Comparison of ENCODE assay signal across 8 cellular contexts in genomic region chr5:177671755-177672690, GRCh38.
DNase-seq lines count a peak whose midpoint lies in the region; ATAC-seq and TF ChIP-seq lines count a peak whose summit lies in the region.
"Not testable (repeated sequence)": the region's sequence is repeated elsewhere in the genome, so short reads cannot be mapped to it uniquely, and the experiment has no call there.

No MANE protein-coding gene starts in this region.

- peak overlapping the region; percentile 35 for H3K4me3 ChIP-seq in AG09309 (ENCODE audit: control insufficient read depth, low read depth, low read length)
- H3K4me3 ChIP-seq in SJSA1, result not testable (repeated sequence)
- H3K4me3 ChIP-seq in fibroblast of mammary gland (ENCODE audit: control insufficient read depth, low read depth, low read length), result peak overlapping the region; percentile 34

- not testable (repeated sequence) for TF ChIP-seq CTCF in AG09309 (IDR thresholded peaks at IDR 0.05; ENCODE audit: control insufficient read depth, insufficient read depth, low read depth, low read length, missing control alignments); fibroblast of mammary gland (conservative IDR thresholded peaks at IDR 0.05; ENCODE audit: control insufficient read depth, insufficient read depth, low read depth, low read length)

- not testable (repeated sequence) for H3K36me3 ChIP-seq in SJSA1

- not testable (repeated sequence) for DNase-seq in AG09309 (ENCODE audit: low read depth); fibroblast of mammary gland (ENCODE audit: low read depth)
- DNase-seq in SJSA1 (ENCODE audit: low read depth in 1 of 2, low spot score in 2 of 2), result peak; percentile 19 to 54
- DNase-seq in naive B cell, result peak; percentile 77
- DNase-seq in stimulated activated CD4-positive, alpha-beta T cell treated with anti-CD3 and anti-CD28 coated beads, TNF-alpha, amount 100 ng/mL, for 48 hours (ENCODE audit: low read depth in 3 of 3), result peak; percentile 40 to 62 (median 53)

- H3K27ac ChIP-seq in SJSA1, result not testable (repeated sequence)

- not testable (repeated sequence) for H3K9me3 Mint-ChIP-seq in activated T-helper 17 cell treated with anti-CD3 and anti-CD28 coated beads, Interleukin-2, amount 50 U/mL, for 72 hours; naive B cell

- not testable (repeated sequence) for H3K36me3 Mint-ChIP-seq in activated T-helper 17 cell treated with anti-CD3 and anti-CD28 coated beads, Interleukin-2, amount 50 U/mL, for 72 hours (ENCODE audit: low read depth); naive B cell

- H3K27ac Mint-ChIP-seq in activated T-helper 17 cell treated with anti-CD3 and anti-CD28 coated beads, Interleukin-2, amount 50 U/mL, for 72 hours, result not testable (repeated sequence)
- peak overlapping the region; percentile 54 to 95 (median 92) for H3K27ac Mint-ChIP-seq in naive B cell

- peak overlapping the region; percentile 52 for H3K4me3 Mint-ChIP-seq in activated T-helper 17 cell treated with anti-CD3 and anti-CD28 coated beads, Interleukin-2, amount 50 U/mL, for 72 hours
- peak overlapping the region in 4 of 8 donors; percentile 23 to 77 (median 61) for H3K4me3 Mint-ChIP-seq in naive B cell

- not testable (repeated sequence) for H3K27me3 Mint-ChIP-seq in activated T-helper 17 cell treated with anti-CD3 and anti-CD28 coated beads, Interleukin-2, amount 50 U/mL, for 72 hours; naive B cell

- H3K4me1 ChIP-seq in SJSA1 (replicated peaks), result not testable (repeated sequence)

- not testable (repeated sequence) for H3K27me3 ChIP-seq in SJSA1 (replicated peaks)

- H3K9me3 ChIP-seq in SJSA1 (replicated peaks), result not testable (repeated sequence)

- peak; percentile 74 for ATAC-seq in GM19328 (IDR thresholded peaks at IDR 0.05; ENCODE audit: unreplicated experiment)
- ATAC-seq in HG03045 (IDR thresholded peaks at IDR 0.05; ENCODE audit: unreplicated experiment), result peak; percentile 83
- ATAC-seq in activated T-helper 17 cell treated with anti-CD3 and anti-CD28 coated beads, Interleukin-2, amount 50 U/mL, for 72 hours (replicated peaks), result peak; percentile 87
- peak; percentile 79 to 81 for ATAC-seq in naive B cell (ENCODE audit: low read depth in 2 of 2)

- H3K4me1 Mint-ChIP-seq in activated T-helper 17 cell treated with anti-CD3 and anti-CD28 coated beads, Interleukin-2, amount 50 U/mL, for 72 hours, result not testable (repeated sequence)
- H3K4me1 Mint-ChIP-seq in naive B cell, result peaks cover 11 to 15% (median 13%) of the 10 kb centered on the region in 3 donors
